ENCODE assay signal across 12 cellular contexts in the genomic region with DNA sequence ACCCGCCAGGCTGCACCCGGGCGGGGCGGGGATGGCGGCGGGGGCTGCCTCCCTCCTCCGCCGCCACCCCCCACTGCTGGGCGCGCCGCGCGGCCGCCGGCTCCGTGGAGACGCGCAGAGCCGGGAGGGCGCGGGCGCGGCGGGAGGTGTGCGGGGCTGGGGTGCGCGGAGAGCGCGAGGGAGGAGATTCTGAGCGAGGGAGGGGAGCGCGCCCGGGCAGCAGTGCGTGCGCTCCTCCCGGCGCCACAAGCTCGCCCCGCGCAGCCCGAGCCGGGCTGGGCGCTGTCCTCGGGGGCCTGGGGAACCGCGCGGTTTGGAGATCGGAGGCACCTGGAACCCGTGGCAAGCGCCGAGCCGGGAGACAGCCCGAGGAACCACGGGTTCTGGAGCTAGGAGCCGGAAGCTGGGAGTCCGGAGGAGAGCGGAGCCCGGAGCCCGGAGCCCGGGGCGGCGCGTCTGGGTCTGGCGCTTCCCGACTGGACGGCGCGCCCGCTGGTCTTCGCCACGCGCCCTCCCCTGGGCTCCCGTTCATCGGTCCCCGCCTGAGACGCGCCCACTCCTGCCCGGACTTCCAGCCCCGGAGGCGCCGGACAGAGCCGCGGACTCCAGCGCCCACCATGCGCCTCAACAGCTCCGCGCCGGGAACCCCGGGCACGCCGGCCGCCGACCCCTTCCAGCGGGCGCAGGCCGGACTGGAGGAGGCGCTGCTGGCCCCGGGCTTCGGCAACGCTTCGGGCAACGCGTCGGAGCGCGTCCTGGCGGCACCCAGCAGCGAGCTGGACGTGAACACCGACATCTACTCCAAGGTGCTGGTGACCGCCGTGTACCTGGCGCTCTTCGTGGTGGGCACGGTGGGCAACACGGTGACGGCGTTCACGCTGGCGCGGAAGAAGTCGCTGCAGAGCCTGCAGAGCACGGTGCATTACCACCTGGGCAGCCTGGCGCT. TPM values are rescaled to one million over a fixed set of nuclear protein-coding genes. Genes with fewer than 3 reads are reported as not detected.
DNase-seq lines count a peak whose midpoint lies in the region; ATAC-seq and TF ChIP-seq lines count a peak whose summit lies in the region.
"Had no signal": no experiment of that assay in that cellular context is flagged by ENCODE, and none has a peak within 500 bp of the region (broad histone marks: within the 10 kb centered on the region; RNA-seq: fewer than 3 reads in every experiment).

A gene (plus strand): TSS at position 246 of the 946 bp plus-strand sequence. CDS start 372 bp downstream, at position 618.

- no peak within 1 kb of the TSS for H3K27ac ChIP-seq in testis
- H3K27ac ChIP-seq in MM.1S (ENCODE audit: low read length) = no peak within 1 kb of the TSS
- H3K27ac ChIP-seq: SJSA1 had no signal

- no peak within 1 kb of the TSS for H2AFZ ChIP-seq in MM.1S (ENCODE audit: low read length)

- POLR2A ChIA-PET in T-cell (lab: Charles Lee) = no interaction called here

- H3K27me3 Mint-ChIP-seq in activated naive CD4-positive, alpha-beta T cell treated with anti-CD3 and anti-CD28 coated beads, Interleukin-2, amount 50 U/mL, for 24 hours = peaks cover 13% of the 10 kb centered on the region
- peaks cover 11 to 35% of the 10 kb centered on the region in 2 donors for H3K27me3 Mint-ChIP-seq in T-cell

- H3K4me3 ChIP-seq in testis = peak within 1 kb of the TSS; percentile 18 to 43
- no peak within 1 kb of the TSS for H3K4me3 ChIP-seq in MM.1S (ENCODE audit: low read length)
- H3K4me3 ChIP-seq: SJSA1 had no signal

- H3K4me3 Mint-ChIP-seq in activated naive CD4-positive, alpha-beta T cell treated with anti-CD3 and anti-CD28 coated beads, Interleukin-2, amount 50 U/mL, for 24 hours = peak within 1 kb of the TSS; percentile 65
- H3K4me3 Mint-ChIP-seq in T-cell = peak within 1 kb of the TSS; percentile 47 to 70 (median 56)
- H3K4me3 Mint-ChIP-seq: stimulated activated naive CD8-positive, alpha-beta T cell treated with anti-CD3 and anti-CD28 coated beads, Interleukin-15, Interleukin-2, amounts not matched to agents 100 ng/mL and 50 ng/mL, for 24 hours had no signal

- no peak for TF ChIP-seq POLR2A in testis (IDR thresholded peaks at IDR 0.05)

- no peaks in the 10 kb centered on the region for H3F3A ChIP-seq in MM.1S (ENCODE audit: insufficient read depth, low read length)

- no peaks in the 10 kb centered on the region for H3K9me2 ChIP-seq in MM.1S (replicated peaks; ENCODE audit: insufficient read depth, low read length)

- no peaks in the 10 kb centered on the region for H3K4me1 Mint-ChIP-seq in activated naive CD4-positive, alpha-beta T cell treated with anti-CD3 and anti-CD28 coated beads, Interleukin-2, amount 50 U/mL, for 24 hours
- peaks cover 0 to 22% (median 11%) of the 10 kb centered on the region in 3 donors for H3K4me1 Mint-ChIP-seq in T-cell

- CTCF ChIA-PET in T-cell (lab: Charles Lee) = no interaction called here

- H3K9me3 ChIP-seq in testis (no peaks in the 10 kb centered on the region), MM.1S (replicated peaks; ENCODE audit: insufficient read depth, low read length) (no peaks in the 10 kb centered on the region)
- H3K9me3 ChIP-seq: SJSA1 had no signal

- intact Hi-C loops in testis (cut with DNase I; ENCODE audit: low total_unique reads) = no loop called here

- no peaks in the 10 kb centered on the region for H4K20me1 ChIP-seq in MM.1S (ENCODE audit: insufficient read depth, low read length)

- H3K79me2 ChIP-seq in MM.1S (ENCODE audit: low read length) = no peaks in the 10 kb centered on the region

- WGBS in testis, 2 donors = 10% methylated on average over 73 of the region's 124 CpGs; no CpG with 5 or more reads in 1 of the 2 donors

- H3K9me3 Mint-ChIP-seq in activated naive CD4-positive, alpha-beta T cell treated with anti-CD3 and anti-CD28 coated beads, Interleukin-2, amount 50 U/mL, for 24 hours = no peaks in the 10 kb centered on the region
- no peaks in the 10 kb centered on the region for H3K9me3 Mint-ChIP-seq in T-cell
- H3K9me3 Mint-ChIP-seq: stimulated activated naive CD8-positive, alpha-beta T cell treated with anti-CD3 and anti-CD28 coated beads, Interleukin-15, Interleukin-2, amounts not matched to agents 100 ng/mL and 50 ng/mL, for 24 hours had no signal

- no peak within 1 kb of the TSS for H3K4me2 ChIP-seq in MM.1S (ENCODE audit: low read depth, low read length)

- H3K36me3 ChIP-seq in testis (ENCODE audit: low read depth, missing control alignments) = no peaks in the 10 kb centered on the region
- H3K36me3 ChIP-seq in MM.1S (replicated peaks; ENCODE audit: insufficient read depth, low read length) = no peaks in the 10 kb centered on the region
- H3K36me3 ChIP-seq: SJSA1 had no signal

- no peaks in the 10 kb centered on the region for H3K36me3 Mint-ChIP-seq in activated naive CD4-positive, alpha-beta T cell treated with anti-CD3 and anti-CD28 coated beads, Interleukin-2, amount 50 U/mL, for 24 hours
- no peaks in the 10 kb centered on the region for H3K36me3 Mint-ChIP-seq in T-cell

- no peak for TF ChIP-seq CTCF in testis (IDR thresholded peaks at IDR 0.05)
- TF ChIP-seq CTCF in MM.1S (IDR thresholded peaks at IDR 0.05; ENCODE audit: low read length) = no peak
- no peak for TF ChIP-seq CTCF in GM10266 (IDR thresholded peaks at IDR 0.05; ENCODE audit: control insufficient read depth, insufficient read depth, low read depth, missing control alignments)

- H3K9ac ChIP-seq in MM.1S (ENCODE audit: low read length) = no peak within 1 kb of the TSS

- H3K4me1 ChIP-seq in testis (no peaks in the 10 kb centered on the region), MM.1S (ENCODE audit: low read length) (no peaks in the 10 kb centered on the region)

- no peak for DNase-seq in activated naive CD4-positive, alpha-beta T cell (lab: John Stamatoyannopoulos, UW)
- DNase-seq in T-cell (no peak), iPS DF 19.7 (ENCODE audit: low read depth, low spot score) (peak; percentile 15), testis (no peak), MM.1S (no peak), GM10266 (ENCODE audit: extremely low spot score) (no peak), NAMALWA (ENCODE audit: low spot score) (no peak)
- DNase-seq: C1 segment of cervical spinal cord; effector CD8-positive, alpha-beta T cell had no signal

- H3K27ac Mint-ChIP-seq in activated naive CD4-positive, alpha-beta T cell treated with anti-CD3 and anti-CD28 coated beads, Interleukin-2, amount 50 U/mL, for 24 hours = no peak within 1 kb of the TSS
- no peak within 1 kb of the TSS for H3K27ac Mint-ChIP-seq in T-cell
- H3K27ac Mint-ChIP-seq: stimulated activated naive CD8-positive, alpha-beta T cell treated with anti-CD3 and anti-CD28 coated beads, Interleukin-15, Interleukin-2, amounts not matched to agents 100 ng/mL and 50 ng/mL, for 24 hours had no signal

- ATAC-seq in T-cell (replicated peaks in 1 of 4) = peak; percentile 35 to 52 (median 41)

- no peaks in the 10 kb centered on the region for H3K27me3 ChIP-seq in testis
- peaks cover 96% of the 10 kb centered on the region for H3K27me3 ChIP-seq in MM.1S (replicated peaks; ENCODE audit: insufficient read depth, low read length)

RNA-seq across cellular contexts. Expression of the gene that starts here (rescaled TPM):
- under 1 TPM in 3 of 5 donors, not detected in 2; 0.33 to 0.63 (median 0.53) TPM for total RNA-seq in T-cell
- 1 to 10 TPM in 1 of 2 donors, under 1 TPM in 1; 0.81 to 1.3 TPM for total RNA-seq in testis
- 0.41 TPM for polyA plus RNA-seq in testis (ENCODE audit: insufficient read depth, low read depth, low replicate concordance)
- total RNA-seq: SJSA1 had no signal

Comparison
In these comparisons a context has a peak if more than half of its experiments do, and no peak if none do; other contexts are left out.
1. Peak in ATAC-seq in T-cell; RNA of the gene not detected or under 1 TPM.